1 cellular context compared by ENCODE assay signal in the genomic region with DNA sequence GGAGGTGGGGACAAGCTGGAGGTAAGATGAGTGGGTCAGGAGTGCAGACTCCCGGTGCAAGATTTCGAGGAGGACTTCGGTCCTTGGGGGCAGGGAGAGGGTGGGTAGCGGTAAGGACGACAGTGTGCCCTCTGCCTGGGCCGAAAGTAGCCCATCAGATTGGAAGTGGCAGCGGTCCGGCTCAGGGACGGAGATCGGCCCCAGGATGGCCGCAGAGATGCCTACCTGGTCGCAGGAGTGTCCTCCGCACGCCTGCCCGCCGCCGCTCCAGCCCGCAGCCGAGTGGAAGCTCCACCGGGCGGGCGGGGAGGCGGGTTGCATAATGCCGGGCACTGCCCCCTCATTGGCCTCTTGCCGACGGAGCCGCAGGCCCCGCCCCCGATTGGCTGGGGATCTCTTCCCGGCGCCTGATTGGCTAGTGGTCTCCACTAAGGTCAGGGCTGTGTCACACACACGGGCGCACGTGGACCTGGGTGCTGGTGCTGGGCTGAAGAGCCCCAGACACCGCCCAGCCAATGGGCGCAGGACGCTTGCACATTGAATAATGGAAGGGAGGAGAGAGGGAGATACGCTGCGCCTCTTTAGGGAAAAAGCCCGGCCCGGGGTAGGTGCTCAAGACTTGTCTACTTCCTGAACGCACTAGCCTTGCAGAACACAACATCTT.
A peak's percentile ranks its signal among the peaks of the same experiment; 100 is the strongest.
TF ChIP-seq lines count a peak whose summit lies in the region.

A gene with protein sequence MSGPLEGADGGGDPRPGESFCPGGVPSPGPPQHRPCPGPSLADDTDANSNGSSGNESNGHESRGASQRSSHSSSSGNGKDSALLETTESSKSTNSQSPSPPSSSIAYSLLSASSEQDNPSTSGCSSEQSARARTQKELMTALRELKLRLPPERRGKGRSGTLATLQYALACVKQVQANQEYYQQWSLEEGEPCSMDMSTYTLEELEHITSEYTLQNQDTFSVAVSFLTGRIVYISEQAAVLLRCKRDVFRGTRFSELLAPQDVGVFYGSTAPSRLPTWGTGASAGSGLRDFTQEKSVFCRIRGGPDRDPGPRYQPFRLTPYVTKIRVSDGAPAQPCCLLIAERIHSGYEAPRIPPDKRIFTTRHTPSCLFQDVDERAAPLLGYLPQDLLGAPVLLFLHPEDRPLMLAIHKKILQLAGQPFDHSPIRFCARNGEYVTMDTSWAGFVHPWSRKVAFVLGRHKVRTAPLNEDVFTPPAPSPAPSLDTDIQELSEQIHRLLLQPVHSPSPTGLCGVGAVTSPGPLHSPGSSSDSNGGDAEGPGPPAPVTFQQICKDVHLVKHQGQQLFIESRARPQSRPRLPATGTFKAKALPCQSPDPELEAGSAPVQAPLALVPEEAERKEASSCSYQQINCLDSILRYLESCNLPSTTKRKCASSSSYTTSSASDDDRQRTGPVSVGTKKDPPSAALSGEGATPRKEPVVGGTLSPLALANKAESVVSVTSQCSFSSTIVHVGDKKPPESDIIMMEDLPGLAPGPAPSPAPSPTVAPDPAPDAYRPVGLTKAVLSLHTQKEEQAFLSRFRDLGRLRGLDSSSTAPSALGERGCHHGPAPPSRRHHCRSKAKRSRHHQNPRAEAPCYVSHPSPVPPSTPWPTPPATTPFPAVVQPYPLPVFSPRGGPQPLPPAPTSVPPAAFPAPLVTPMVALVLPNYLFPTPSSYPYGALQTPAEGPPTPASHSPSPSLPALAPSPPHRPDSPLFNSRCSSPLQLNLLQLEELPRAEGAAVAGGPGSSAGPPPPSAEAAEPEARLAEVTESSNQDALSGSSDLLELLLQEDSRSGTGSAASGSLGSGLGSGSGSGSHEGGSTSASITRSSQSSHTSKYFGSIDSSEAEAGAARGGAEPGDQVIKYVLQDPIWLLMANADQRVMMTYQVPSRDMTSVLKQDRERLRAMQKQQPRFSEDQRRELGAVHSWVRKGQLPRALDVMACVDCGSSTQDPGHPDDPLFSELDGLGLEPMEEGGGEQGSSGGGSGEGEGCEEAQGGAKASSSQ (N-terminal part only) (minus strand): TSS at position 293 of the 664 bp plus-strand sequence. CDS start 1,698 bp downstream, outside the sequence.

TF ChIP-seq in IMR-90, 13 proteins besides CTCF, POLR2A, EP300 and RAD21 (continued from another document):
- TF ChIP-seq CHD1 (IDR thresholded peaks at IDR 0.05; ENCODE audit: low read depth, low read length), result peak; percentile 90; the same call in 1 of the 2 replicates
- TF ChIP-seq SMC3 (IDR thresholded peaks at IDR 0.05; ENCODE audit: low read depth, low read length), result no peak
- TF ChIP-seq BHLHE40 (IDR thresholded peaks at IDR 0.05; ENCODE audit: low read depth, low read length), result peak; percentile 89
- TF ChIP-seq RFX5 (IDR thresholded peaks at IDR 0.05; ENCODE audit: low read depth, low read length), result peak; percentile 53; the same call in 1 of the 2 replicates
- peak; percentile 97 for TF ChIP-seq MAZ (IDR thresholded peaks at IDR 0.05; ENCODE audit: borderline replicate concordance, low read depth, low read length)
- peak; percentile 97 for TF ChIP-seq CEBPB (IDR thresholded peaks at IDR 0.05; ENCODE audit: low read depth, low read length)
- TF ChIP-seq, protein P1, sequence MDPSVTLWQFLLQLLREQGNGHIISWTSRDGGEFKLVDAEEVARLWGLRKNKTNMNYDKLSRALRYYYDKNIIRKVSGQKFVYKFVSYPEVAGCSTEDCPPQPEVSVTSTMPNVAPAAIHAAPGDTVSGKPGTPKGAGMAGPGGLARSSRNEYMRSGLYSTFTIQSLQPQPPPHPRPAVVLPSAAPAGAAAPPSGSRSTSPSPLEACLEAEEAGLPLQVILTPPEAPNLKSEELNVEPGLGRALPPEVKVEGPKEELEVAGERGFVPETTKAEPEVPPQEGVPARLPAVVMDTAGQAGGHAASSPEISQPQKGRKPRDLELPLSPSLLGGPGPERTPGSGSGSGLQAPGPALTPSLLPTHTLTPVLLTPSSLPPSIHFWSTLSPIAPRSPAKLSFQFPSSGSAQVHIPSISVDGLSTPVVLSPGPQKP (IDR thresholded peaks at IDR 0.05; ENCODE audit: borderline replicate concordance, low read depth, low read length), result no peak
- TF ChIP-seq NFE2L2 (IDR thresholded peaks at IDR 0.05; ENCODE audit: low read depth, low read length), result 0 out of 2 replicates have a peak, but pooled peaks have one; percentile 8
- TF ChIP-seq, protein P2, sequence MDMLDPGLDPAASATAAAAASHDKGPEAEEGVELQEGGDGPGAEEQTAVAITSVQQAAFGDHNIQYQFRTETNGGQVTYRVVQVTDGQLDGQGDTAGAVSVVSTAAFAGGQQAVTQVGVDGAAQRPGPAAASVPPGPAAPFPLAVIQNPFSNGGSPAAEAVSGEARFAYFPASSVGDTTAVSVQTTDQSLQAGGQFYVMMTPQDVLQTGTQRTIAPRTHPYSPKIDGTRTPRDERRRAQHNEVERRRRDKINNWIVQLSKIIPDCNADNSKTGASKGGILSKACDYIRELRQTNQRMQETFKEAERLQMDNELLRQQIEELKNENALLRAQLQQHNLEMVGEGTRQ (IDR thresholded peaks at IDR 0.05; ENCODE audit: low read depth, low read length), result peak; percentile 76
- TF ChIP-seq FOS (IDR thresholded peaks at IDR 0.05; ENCODE audit: low read depth, low read length), result peak; percentile 42; the same call in 1 of the 2 replicates
